ENCODE assay signal across 9 cellular contexts in genomic region chr4:128916832-128917231, GRCh38.
A peak's percentile ranks its signal among the peaks of the same experiment; 100 is the strongest.
DNase-seq lines count a peak whose midpoint lies in the region; ATAC-seq, FAIRE-seq and TF ChIP-seq lines count a peak whose summit lies in the region.
"Had no signal": no experiment of that assay in that cellular context is flagged by ENCODE, and none has a peak within 500 bp of the region (broad histone marks: within the 10 kb centered on the region; RNA-seq: fewer than 3 reads in every experiment).

No MANE protein-coding gene starts in this region.

- no peaks in the 10 kb centered on the region for H3K9me3 ChIP-seq in esophagus muscularis mucosa

- TF ChIP-seq POLR2A in esophagus muscularis mucosa (IDR thresholded peaks at IDR 0.05; ENCODE audit: low read depth): no peak

- intact Hi-C loops in left ventricle myocardium superior (cut with micrococcal nuclease): no loop called here
- intact Hi-C loops in activated CD8-positive, alpha-beta T cell treated with anti-CD3 and anti-CD28 coated beads for 36 hours (cut with micrococcal nuclease): no loop called here
- intact Hi-C loops in esophagus muscularis mucosa (cut with DNase I): no loop called here

- CTCF ChIA-PET in GM10248 (lab: Yijun Ruan, JAX): interaction anchor here (1.6 kb wide), 1 partner anchor 10 kb away, joined by 6 read pairs; no protein-coding TSS in a partner anchor
- CTCF ChIA-PET in activated CD4-positive, alpha-beta T cell treated with anti-CD3 and anti-CD28 coated beads, Interleukin-2, amount 10 ng/mL, durations not matched to agents 7 days and 5 days (lab: Charles Lee): interaction anchor here (1.0 kb wide), 1 partner anchor 10 kb away, joined by 3 read pairs; no protein-coding TSS in a partner anchor
- CTCF ChIA-PET in activated CD8-positive, alpha-beta T cell treated with anti-CD3 and anti-CD28 coated beads for 36 hours (lab: Charles Lee): no interaction called here

- FAIRE-seq in D721Med (lab: Jason Lieb, UNC): no peak

- whole genome bisulfite sequencing in esophagus muscularis mucosa: 84% methylated on average over 6 of the region's 6 CpGs

- H3K27me3 Mint-ChIP-seq in activated CD4-positive, alpha-beta T cell treated with anti-CD3 and anti-CD28 coated beads, Interleukin-2, amount 10 ng/mL, durations not matched to agents 7 days and 5 days: no peaks in the 10 kb centered on the region
- H3K27me3 Mint-ChIP-seq in activated CD8-positive, alpha-beta T cell treated with anti-CD3 and anti-CD28 coated beads for 36 hours: no peaks in the 10 kb centered on the region
- H3K27me3 Mint-ChIP-seq: brain had no signal

- peaks cover 8% of the 10 kb centered on the region for H3K9me3 Mint-ChIP-seq in activated CD4-positive, alpha-beta T cell treated with anti-CD3 and anti-CD28 coated beads, Interleukin-2, amount 10 ng/mL, durations not matched to agents 7 days and 5 days
- no peaks in the 10 kb centered on the region for H3K9me3 Mint-ChIP-seq in activated CD8-positive, alpha-beta T cell treated with anti-CD3 and anti-CD28 coated beads for 36 hours

- DNase-seq in GM10248 (ENCODE audit: extremely low spot score): peak; percentile 19
- DNase-seq in left ventricle myocardium superior: no peak
- no peak for DNase-seq in activated CD4-positive, alpha-beta T cell treated with anti-CD3 and anti-CD28 coated beads, Interleukin-2, amount 10 ng/mL, durations not matched to agents 7 days and 5 days
- no peak for DNase-seq in activated CD8-positive, alpha-beta T cell treated with anti-CD3 and anti-CD28 coated beads for 36 hours
- DNase-seq in D721Med (ENCODE audit: insufficient read length, low spot score): no peak
- no peak for DNase-seq in esophagus muscularis mucosa (ENCODE audit: extremely low spot score)

- H3K36me3 Mint-ChIP-seq in activated CD4-positive, alpha-beta T cell treated with anti-CD3 and anti-CD28 coated beads, Interleukin-2, amount 10 ng/mL, durations not matched to agents 7 days and 5 days (ENCODE audit: low read depth): peaks cover 23% of the 10 kb centered on the region
- H3K36me3 Mint-ChIP-seq in activated CD8-positive, alpha-beta T cell treated with anti-CD3 and anti-CD28 coated beads for 36 hours (ENCODE audit: low read depth): no peaks in the 10 kb centered on the region

- peaks cover 36% of the 10 kb centered on the region for H3K4me1 Mint-ChIP-seq in activated CD4-positive, alpha-beta T cell treated with anti-CD3 and anti-CD28 coated beads, Interleukin-2, amount 10 ng/mL, durations not matched to agents 7 days and 5 days
- H3K4me1 Mint-ChIP-seq in activated CD8-positive, alpha-beta T cell treated with anti-CD3 and anti-CD28 coated beads for 36 hours (ENCODE audit: low read depth): peaks cover 15% of the 10 kb centered on the region

- TF ChIP-seq CTCF in GM10248 (IDR thresholded peaks at IDR 0.05; ENCODE audit: control extremely low read depth, extremely low read depth, low read depth, missing control alignments) (no peak), D721Med (IDR thresholded peaks at IDR 0.05; ENCODE audit: insufficient read depth, missing control alignments) (no peak), esophagus muscularis mucosa (IDR thresholded peaks at IDR 0.05) (no peak)
- no peak for TF ChIP-seq CTCF in activated CD8-positive, alpha-beta T cell treated with anti-CD3 and anti-CD28 coated beads for 36 hours (IDR thresholded peaks at IDR 0.05)

- peak; percentile 74 for ATAC-seq in GM21447 (IDR thresholded peaks at IDR 0.05; ENCODE audit: unreplicated experiment)
- peak; percentile 43 for ATAC-seq in HG03558 (IDR thresholded peaks at IDR 0.05; ENCODE audit: extremely low read depth, unreplicated experiment)
- ATAC-seq in left ventricle myocardium superior: peak; percentile 47
- ATAC-seq in activated CD8-positive, alpha-beta T cell treated with anti-CD3 and anti-CD28 coated beads for 36 hours: no peak

- no peaks in the 10 kb centered on the region for H3K27me3 ChIP-seq in esophagus muscularis mucosa

- no peak overlapping the region for H3K27ac Mint-ChIP-seq in activated CD4-positive, alpha-beta T cell treated with anti-CD3 and anti-CD28 coated beads, Interleukin-2, amount 10 ng/mL, durations not matched to agents 7 days and 5 days
- H3K27ac Mint-ChIP-seq in activated CD8-positive, alpha-beta T cell treated with anti-CD3 and anti-CD28 coated beads for 36 hours: no peak overlapping the region
- H3K27ac Mint-ChIP-seq: brain had no signal

- no peak overlapping the region for H3K4me3 Mint-ChIP-seq in activated CD4-positive, alpha-beta T cell treated with anti-CD3 and anti-CD28 coated beads, Interleukin-2, amount 10 ng/mL, durations not matched to agents 7 days and 5 days
- H3K4me3 Mint-ChIP-seq in activated CD8-positive, alpha-beta T cell treated with anti-CD3 and anti-CD28 coated beads for 36 hours: no peak overlapping the region
- H3K4me3 Mint-ChIP-seq: brain had no signal

- POLR2A ChIA-PET in GM10248 (lab: Yijun Ruan, JAX): no interaction called here
- POLR2A ChIA-PET in activated CD4-positive, alpha-beta T cell treated with anti-CD3 and anti-CD28 coated beads, Interleukin-2, amount 10 ng/mL, durations not matched to agents 7 days and 5 days (lab: Charles Lee): no interaction called here
- POLR2A ChIA-PET in activated CD8-positive, alpha-beta T cell treated with anti-CD3 and anti-CD28 coated beads for 36 hours (lab: Charles Lee): no interaction called here

- no peak for TF ChIP-seq EP300 in esophagus muscularis mucosa (IDR thresholded peaks at IDR 0.05)

- peaks cover 0 to 4% (median 0%) of the 10 kb centered on the region in 4 donors for H3K36me3 ChIP-seq in esophagus muscularis mucosa

- H3K27ac ChIP-seq in esophagus muscularis mucosa (replicated peaks in 1 of 4): no peak overlapping the region

- no peak overlapping the region for H3K4me3 ChIP-seq in esophagus muscularis mucosa

- no peaks in the 10 kb centered on the region for H3K4me1 ChIP-seq in esophagus muscularis mucosa
